ENCODE assay signal across 1 cellular context in genomic region chr1:22133928-22134324, GRCh38.
TF ChIP-seq lines count a peak whose summit lies in the region.

No MANE protein-coding gene starts in this region.

TF ChIP-seq in HEK293, 187 proteins besides CTCF, POLR2A, EP300 and RAD21 (continued from another document):
- TF ChIP-seq ZIC2 (tag by site-specific recombination; IDR thresholded peaks at IDR 0.05) (peak; percentile 40), GLIS1 (tag by site-specific recombination; IDR thresholded peaks at IDR 0.05) (peak; percentile 37), ZFHX2 (tag by site-specific recombination; conservative IDR thresholded peaks at IDR 0.05) (peak; percentile 44; the same call in 1 of the 2 replicates)
